ENCODE assay signal across 1 cellular context in genomic region chr5:58891072-58891970, GRCh38.
TF ChIP-seq lines count a peak whose summit lies in the region.

No MANE protein-coding gene starts in this region.

TF ChIP-seq in HEK293, 187 proteins besides CTCF, POLR2A, EP300 and RAD21 (continued from another document and continues in another):
- TF ChIP-seq ZBTB11 (tag by site-specific recombination; conservative IDR thresholded peaks at IDR 0.05; ENCODE audit: low read depth) (no peak), ZNF785 (tag by site-specific recombination; IDR thresholded peaks at IDR 0.05) (no peak), YY2 (tag by site-specific recombination; IDR thresholded peaks at IDR 0.05) (no peak), GLI4 (tag by site-specific recombination; IDR thresholded peaks at IDR 0.05) (no peak), ZNF610 (tag by site-specific recombination; IDR thresholded peaks at IDR 0.05; ENCODE audit: borderline replicate concordance) (no peak), ZNF114 (tag by site-specific recombination; IDR thresholded peaks at IDR 0.05) (no peak), MZF1 (tag by site-specific recombination; IDR thresholded peaks at IDR 0.05; ENCODE audit: borderline replicate concordance) (no peak), ZNF664 (tag by site-specific recombination; IDR thresholded peaks at IDR 0.05) (no peak), KLF16 (tag by site-specific recombination; IDR thresholded peaks at IDR 0.05) (no peak), ZNF354C (tag by site-specific recombination; IDR thresholded peaks at IDR 0.05; ENCODE audit: borderline replicate concordance, low read depth) (no peak), BCL11B (tag by site-specific recombination; IDR thresholded peaks at IDR 0.05; ENCODE audit: low read depth) (no peak), ZNF513 (tag by site-specific recombination; IDR thresholded peaks at IDR 0.05) (no peak), ZNF398 (tag by site-specific recombination; IDR thresholded peaks at IDR 0.05) (peak; percentile 49; the same call in 1 of the 2 replicates), IKZF3 (tag by site-specific recombination; IDR thresholded peaks at IDR 0.05) (no peak), ZNF146 (tag by site-specific recombination; IDR thresholded peaks at IDR 0.05) (peak; percentile 6; the same call in 1 of the 2 replicates), OVOL3 (tag by site-specific recombination; IDR thresholded peaks at IDR 0.05) (peak; percentile 57; the same call in 1 of the 2 replicates), ZBTB49 (tag by site-specific recombination; IDR thresholded peaks at IDR 0.05; ENCODE audit: low read depth) (no peak), KLF17 (tag by site-specific recombination; IDR thresholded peaks at IDR 0.05) (peak; percentile 99), MYNN (tag by site-specific recombination; IDR thresholded peaks at IDR 0.05; ENCODE audit: borderline replicate concordance) (no peak), ZBTB10 (tag by site-specific recombination; IDR thresholded peaks at IDR 0.05) (peak; percentile 28; the same call in 1 of the 2 replicates), PRDM2 (tag by site-specific recombination; IDR thresholded peaks at IDR 0.05; ENCODE audit: borderline replicate concordance) (no peak), PRDM10 (tag by site-specific recombination; IDR thresholded peaks at IDR 0.05) (peak; percentile 31; the same call in 1 of the 2 replicates), REPIN1 (tag by site-specific recombination; IDR thresholded peaks at IDR 0.05; ENCODE audit: low read depth) (no peak), FEZF1 (tag by site-specific recombination; IDR thresholded peaks at IDR 0.05) (no peak; the same call in 1 of the 2 replicates), ZNF626 (tag by site-specific recombination; IDR thresholded peaks at IDR 0.05) (no peak), ZNF202 (tag by site-specific recombination; IDR thresholded peaks at IDR 0.05; ENCODE audit: borderline replicate concordance) (no peak), ZNF704 (tag by site-specific recombination; IDR thresholded peaks at IDR 0.05) (no peak), PRDM1 (tag by site-specific recombination; IDR thresholded peaks at IDR 0.05) (no peak)
